Comparison of ENCODE assay signal across 7 cellular contexts in genomic region chr20:31514154-31515071, GRCh38. TPM values are rescaled to one million over a fixed set of nuclear protein-coding genes. Genes with fewer than 3 reads are reported as not detected.
A peak's percentile ranks its signal among the peaks of the same experiment; 100 is the strongest.
DNase-seq lines count a peak whose midpoint lies in the region; ATAC-seq, FAIRE-seq and TF ChIP-seq lines count a peak whose summit lies in the region.

A gene with protein sequence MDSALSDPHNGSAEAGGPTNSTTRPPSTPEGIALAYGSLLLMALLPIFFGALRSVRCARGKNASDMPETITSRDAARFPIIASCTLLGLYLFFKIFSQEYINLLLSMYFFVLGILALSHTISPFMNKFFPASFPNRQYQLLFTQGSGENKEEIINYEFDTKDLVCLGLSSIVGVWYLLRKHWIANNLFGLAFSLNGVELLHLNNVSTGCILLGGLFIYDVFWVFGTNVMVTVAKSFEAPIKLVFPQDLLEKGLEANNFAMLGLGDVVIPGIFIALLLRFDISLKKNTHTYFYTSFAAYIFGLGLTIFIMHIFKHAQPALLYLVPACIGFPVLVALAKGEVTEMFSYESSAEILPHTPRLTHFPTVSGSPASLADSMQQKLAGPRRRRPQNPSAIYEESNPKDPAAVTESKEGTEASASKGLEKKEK (plus strand): TSS chr20:31514442. CDS start chr20:31514552, 110 bp downstream.

- H3K27ac ChIP-seq in astrocyte (ENCODE audit: low read depth, low read length) (peak within 1 kb of the TSS; percentile 90), hepatocyte (peak within 1 kb of the TSS; percentile 83)

- H3K27me3 ChIP-seq in astrocyte (ENCODE audit: insufficient read depth, low read length) (no peaks in the 10 kb centered on the region), hepatocyte (no peaks in the 10 kb centered on the region)

- H3K4me2 ChIP-seq in astrocyte (ENCODE audit: low read length) (peak within 1 kb of the TSS; percentile 98), hepatocyte (peak within 1 kb of the TSS; percentile 95)

- H3K9ac ChIP-seq in astrocyte (ENCODE audit: low read length): peak within 1 kb of the TSS; percentile 97

- H3K4me3 ChIP-seq in astrocyte (ENCODE audit: insufficient read depth, low read depth, low read length) (peak within 1 kb of the TSS; percentile 94), hepatocyte (peak within 1 kb of the TSS; percentile 89)

- H3K4me1 ChIP-seq in astrocyte (ENCODE audit: insufficient read depth, low read length): peaks cover 21% of the 10 kb centered on the region
- peaks cover 26% of the 10 kb centered on the region for H3K4me1 ChIP-seq in hepatocyte (ENCODE audit: insufficient read depth)

- peak within 1 kb of the TSS; percentile 93 for H2AFZ ChIP-seq in astrocyte (ENCODE audit: low read depth, low read length)
- H2AFZ ChIP-seq in hepatocyte: peak within 1 kb of the TSS; percentile 75

- H3K36me3 ChIP-seq in astrocyte (ENCODE audit: insufficient read depth, low read length): peaks cover 9% of the 10 kb centered on the region
- H3K36me3 ChIP-seq in hepatocyte (replicated peaks; ENCODE audit: insufficient read depth, low read depth): no peaks in the 10 kb centered on the region

- H3K27ac Mint-ChIP-seq in T-helper 2 cell treated with Interferon-gamma antibody and Interleukin-4, amounts not matched to agents 5 μg/mL and 100 μg/mL, for 36 hours: peak within 1 kb of the TSS; percentile 77
- H3K27ac Mint-ChIP-seq in astrocyte (ENCODE audit: unreplicated experiment): no peak within 1 kb of the TSS

- H3K4me1 Mint-ChIP-seq in T-helper 2 cell treated with Interferon-gamma antibody and Interleukin-4, amounts not matched to agents 5 μg/mL and 100 μg/mL, for 36 hours (ENCODE audit: low read depth): peaks cover 8% of the 10 kb centered on the region
- no peaks in the 10 kb centered on the region for H3K4me1 Mint-ChIP-seq in astrocyte (ENCODE audit: low read depth, unreplicated experiment)

- peak; percentile 89 for ATAC-seq in GM18498 (IDR thresholded peaks at IDR 0.05; ENCODE audit: unreplicated experiment)
- ATAC-seq in HG02884 (IDR thresholded peaks at IDR 0.05; ENCODE audit: unreplicated experiment): peak; percentile 84

- H3K27me3 Mint-ChIP-seq in T-helper 2 cell treated with Interferon-gamma antibody and Interleukin-4, amounts not matched to agents 5 μg/mL and 100 μg/mL, for 36 hours (ENCODE audit: low read depth): no peaks in the 10 kb centered on the region
- H3K27me3 Mint-ChIP-seq in astrocyte (ENCODE audit: low read depth, unreplicated experiment): peaks cover 6% of the 10 kb centered on the region

- 1% methylated on average over 84 of the region's 86 CpGs for WGBS in hepatocyte (ENCODE audit: low lambda C conversion rate, missing lambda C conversion rate)

- peaks cover 4% of the 10 kb centered on the region for H3K36me3 Mint-ChIP-seq in T-helper 2 cell treated with Interferon-gamma antibody and Interleukin-4, amounts not matched to agents 5 μg/mL and 100 μg/mL, for 36 hours (ENCODE audit: low read depth)
- H3K36me3 Mint-ChIP-seq in astrocyte (ENCODE audit: low read depth, unreplicated experiment): no peaks in the 10 kb centered on the region

- H3K79me2 ChIP-seq in astrocyte (ENCODE audit: insufficient read depth, low read length): peaks cover 55% of the 10 kb centered on the region
- peaks cover 51% of the 10 kb centered on the region for H3K79me2 ChIP-seq in hepatocyte

- H3K9me3 ChIP-seq in astrocyte (ENCODE audit: insufficient read depth, low read depth, low read length) (no peaks in the 10 kb centered on the region), hepatocyte (ENCODE audit: low read depth) (no peaks in the 10 kb centered on the region)

- peaks cover 40% of the 10 kb centered on the region for H4K20me1 ChIP-seq in astrocyte (ENCODE audit: insufficient read depth, low read length)
- peaks cover 25% of the 10 kb centered on the region for H4K20me1 ChIP-seq in hepatocyte (ENCODE audit: insufficient read depth, poor library complexity, severe bottlenecking)

- TF ChIP-seq CTCF in astrocyte (IDR thresholded peaks at IDR 0.05; ENCODE audit: insufficient read depth, low read depth, low read length): peak; percentile 85
- TF ChIP-seq CTCF in hepatocyte (IDR thresholded peaks at IDR 0.05; ENCODE audit: poor library complexity): peak; percentile 99

- H3K9me3 Mint-ChIP-seq in T-helper 2 cell treated with Interferon-gamma antibody and Interleukin-4, amounts not matched to agents 5 μg/mL and 100 μg/mL, for 36 hours: no peaks in the 10 kb centered on the region
- H3K9me3 Mint-ChIP-seq in astrocyte (ENCODE audit: unreplicated experiment): peaks cover 1% of the 10 kb centered on the region

- DNase-seq in NCI-H1694 (lab: John Stamatoyannopoulos, UW) (peak; percentile 71), astrocyte (ENCODE audit: low read depth) (peak; percentile 86), hepatocyte (ENCODE audit: low spot score) (peak; percentile 100), retina (peak; percentile 99)
- peak; percentile 88 for DNase-seq in T-helper 2 cell treated with Interferon-gamma antibody and Interleukin-4, amounts not matched to agents 5 μg/mL and 100 μg/mL, for 36 hours (ENCODE audit: low spot score)

- no peak for FAIRE-seq in astrocyte (lab: Jason Lieb, UNC)

- H3K9me2 ChIP-seq in hepatocyte (replicated peaks; ENCODE audit: insufficient read depth): no peaks in the 10 kb centered on the region

- H3K4me3 Mint-ChIP-seq in T-helper 2 cell treated with Interferon-gamma antibody and Interleukin-4, amounts not matched to agents 5 μg/mL and 100 μg/mL, for 36 hours: peak within 1 kb of the TSS; percentile 73
- H3K4me3 Mint-ChIP-seq in astrocyte (ENCODE audit: unreplicated experiment): peak within 1 kb of the TSS; percentile 75

RNA-seq across cellular contexts. Expression of the gene that starts here (rescaled TPM):
- 399 and 435 TPM in 2 replicates for total RNA-seq in astrocyte
- 219 and 228 TPM in 2 replicates for total RNA-seq in hepatocyte
- polyA plus RNA-seq in hepatocyte: 460 and 461 TPM in 2 replicates

Comparison
In these comparisons a context has a peak if more than half of its experiments do, and no peak if none do; other contexts are left out.
1. Peak in every context shown above with its lines: DNase-seq, ATAC-seq, H3K4me3 ChIP-seq and H3K27ac ChIP-seq.